In the genomic region with DNA sequence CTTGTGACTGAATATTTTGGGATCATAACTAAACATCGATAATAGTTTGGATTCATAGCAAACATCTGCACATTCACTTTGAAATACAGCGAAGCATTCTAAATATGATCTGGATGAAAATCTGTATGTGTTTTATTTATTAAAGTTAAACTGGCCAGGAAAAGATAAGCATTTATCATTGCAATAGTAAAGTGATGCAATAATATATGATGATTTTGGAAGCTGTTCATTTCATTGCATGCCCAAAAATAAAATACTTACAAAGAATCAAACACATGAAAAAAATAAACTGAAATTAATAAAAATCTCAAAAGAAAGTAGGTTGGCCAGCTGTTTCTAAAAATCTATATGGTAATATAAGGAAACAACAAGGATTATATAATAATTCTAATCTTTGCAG, we compare ENCODE assay signal across 25 cellular contexts. TPM values are rescaled to one million over a fixed set of nuclear protein-coding genes. Genes with fewer than 3 reads are reported as not detected.
DNase-seq lines count a peak whose midpoint lies in the region; ATAC-seq, FAIRE-seq and TF ChIP-seq lines count a peak whose summit lies in the region.
"Had no signal": no experiment of that assay in that cellular context is flagged by ENCODE, and none has a peak within 500 bp of the region (broad histone marks: within the 10 kb centered on the region; RNA-seq: fewer than 3 reads in every experiment).

No MANE protein-coding gene starts in this region.

- CTCF ChIA-PET in mammary epithelial cell (lab: Charles Lee; ENCODE audit: low non-redundant PET), result no interaction called here

- H3K36me3 ChIP-seq in ascending aorta (no peaks in the 10 kb centered on the region), kidney (ENCODE audit: control insufficient read depth in 1 of 2, insufficient read depth in 2 of 2, low read length in 2 of 2) (no peaks in the 10 kb centered on the region), smooth muscle cell (ENCODE audit: low read depth) (no peaks in the 10 kb centered on the region), mammary epithelial cell (ENCODE audit: insufficient read depth, low read length) (no peaks in the 10 kb centered on the region)
- H3K36me3 ChIP-seq: prostate gland had no signal

- no peak overlapping the region for H3K4me2 ChIP-seq in smooth muscle cell
- no peak overlapping the region for H3K4me2 ChIP-seq in mammary epithelial cell (ENCODE audit: insufficient read depth, low read depth, low read length)

- H2AFZ ChIP-seq in smooth muscle cell (ENCODE audit: low read depth) (no peak overlapping the region), mammary epithelial cell (ENCODE audit: low read depth, low read length) (no peak overlapping the region)

- H3K4me3 ChIP-seq in ascending aorta (no peak overlapping the region), kidney (ENCODE audit: low read length in 2 of 2) (no peak overlapping the region), smooth muscle cell (peak overlapping the region; percentile 77), mammary epithelial cell (replicated peaks in 1 of 3; ENCODE audit: insufficient read depth in 1 of 3, low read depth in 2 of 3, low read length in 3 of 3) (no peak overlapping the region)
- H3K4me3 ChIP-seq: GM12878, prostate gland had no signal

- peaks cover 44% of the 10 kb centered on the region for H3K4me1 Mint-ChIP-seq in HFFc6 (ENCODE audit: low read depth)

- intact Hi-C loops in ascending aorta (cut with DNase I), result loop anchor here (5.0 kb wide), 2 partner anchors 152 to 403 kb away; a partner anchor contains a TSS
- intact Hi-C loops in kidney (cut with DNase I), result no loop called here
- intact Hi-C loops in mammary epithelial cell (cut with micrococcal nuclease), result loop anchor here (10.0 kb wide), 2 partner anchors 174 to 384 kb away; no protein-coding TSS in a partner anchor

- BruUV-seq in mammary epithelial cell (replicated peaks; lab: Mats Ljungman, UMichigan), result no TSS peak

- TF ChIP-seq CTCF in HFFc6 (IDR thresholded peaks at IDR 0.05) (no peak), ascending aorta (IDR thresholded peaks at IDR 0.05) (no peak), kidney (IDR thresholded peaks at IDR 0.05; ENCODE audit: borderline replicate concordance, extremely low read depth, insufficient read depth) (no peak), smooth muscle cell (IDR thresholded peaks at IDR 0.05; ENCODE audit: borderline replicate concordance, insufficient read depth, poor library complexity, severe bottlenecking) (no peak), mammary epithelial cell (conservative IDR thresholded peaks at IDR 0.05 in 1 of 2, IDR thresholded peaks at IDR 0.05 in 1 of 2; ENCODE audit: extremely low read depth in 1 of 2, insufficient read depth in 1 of 2, low read depth in 1 of 2, low read length in 2 of 2) (no peak)

- peaks cover 1% of the 10 kb centered on the region for H3K27me3 Mint-ChIP-seq in HFFc6 (ENCODE audit: insufficient read depth)

- H3K27ac ChIP-seq in ascending aorta (peak overlapping the region; percentile 94 to 98), kidney (ENCODE audit: low read depth in 2 of 2, low read length in 2 of 2) (no peak overlapping the region), smooth muscle cell (ENCODE audit: low read depth) (no peak overlapping the region), mammary epithelial cell (ENCODE audit: insufficient read depth, low read depth, low read length) (no peak overlapping the region)

- 0 out of 2 replicates have a peak overlapping the region, but pooled peaks have one; percentile 47 for H3K27ac Mint-ChIP-seq in HFFc6
- H3K27ac Mint-ChIP-seq: activated CD4-positive, alpha-beta T cell treated with anti-CD3 and anti-CD28 coated beads for 36 hours; natural killer cell; T-cell had no signal

- no peak for ATAC-seq in HG03159 (IDR thresholded peaks at IDR 0.05; ENCODE audit: unreplicated experiment)
- ATAC-seq: activated CD4-positive, alpha-beta T cell treated with anti-CD3 and anti-CD28 coated beads for 36 hours; GM12878; left cardiac atrium; natural killer cell; stimulated activated effector memory CD8-positive, alpha-beta T cell treated with anti-CD3 and anti-CD28 coated beads, Interleukin-12 subunit alpha, Interleukin-12 subunit beta, amount 100 ng/mL, for 72 hours; T-cell had no signal

- dilution Hi-C loops in mammary epithelial cell (cut with HindIII; ENCODE audit: low sequenced_read_pairs), result no loop called here

- H3K9ac ChIP-seq in kidney (ENCODE audit: low read length in 2 of 2) (no peak overlapping the region), smooth muscle cell (ENCODE audit: low read depth) (no peak overlapping the region), mammary epithelial cell (ENCODE audit: insufficient read depth, low read length) (no peak overlapping the region)

- H4K20me1 ChIP-seq in smooth muscle cell (ENCODE audit: low read depth) (no peaks in the 10 kb centered on the region), mammary epithelial cell (ENCODE audit: insufficient read depth, low read length) (no peaks in the 10 kb centered on the region)

- H3K9me3 ChIP-seq in ascending aorta (no peaks in the 10 kb centered on the region), kidney (ENCODE audit: control insufficient read depth in 1 of 2, low read length in 2 of 2) (no peaks in the 10 kb centered on the region), smooth muscle cell (replicated peaks; ENCODE audit: low read depth) (no peaks in the 10 kb centered on the region), mammary epithelial cell (replicated peaks; ENCODE audit: insufficient read depth, low read length) (no peaks in the 10 kb centered on the region)
- H3K9me3 ChIP-seq: prostate gland had no signal

- H3F3A ChIP-seq in smooth muscle cell (ENCODE audit: low read depth), result no peaks in the 10 kb centered on the region

- H3K4me3 Mint-ChIP-seq in HFFc6, result peak overlapping the region; percentile 61

- no peaks in the 10 kb centered on the region for H3K36me3 Mint-ChIP-seq in HFFc6 (ENCODE audit: low read depth)
- H3K36me3 Mint-ChIP-seq: T-cell had no signal

- in situ Hi-C loops in mammary epithelial cell (cut with MboI; ENCODE audit: low sequenced_read_pairs in 2 of 2), result no loop called here

- peak; percentile 38 for FAIRE-seq in kidney (lab: Jason Lieb, UNC)
- FAIRE-seq: astrocyte, GM12878, urothelium cell line had no signal

- no peak for DNase-seq in HFFc6
- DNase-seq in ascending aorta (ENCODE audit: low spot score in 2 of 2), result no peak
- DNase-seq in kidney, result no peak
- no peak for DNase-seq in smooth muscle cell (lab: John Stamatoyannopoulos, UW; ENCODE audit: unreplicated experiment)
- DNase-seq in cerebellar cortex (ENCODE audit: low spot score), result no peak
- DNase-seq in mammary epithelial cell, result no peak
- DNase-seq: activated CD4-positive, alpha-beta T cell treated with anti-CD3 and anti-CD28 coated beads for 36 hours; activated naive CD4-positive, alpha-beta T cell treated with anti-CD3 and anti-CD28 coated beads, Interleukin-2, amount 50 U/mL, for 16 hours; DMS79; effector CD4-positive, alpha-beta T cell; left cardiac atrium; natural killer cell; NCI-H1105; NCI-H2029 treated with DMSO at 0.1 percent for 48 hours; NCI-H345; OCI-M1; Right ventricle myocardium superior; stimulated activated CD4-positive, alpha-beta T cell treated with anti-CD3 and anti-CD28 coated beads, Interleukin-1b, Interleukin-23, amount 100 ng/mL, for 48 hours; T-cell had no signal

- H3K9me3 Mint-ChIP-seq in HFFc6, result no peaks in the 10 kb centered on the region
- H3K9me3 Mint-ChIP-seq: natural killer cell; stimulated activated effector memory CD8-positive, alpha-beta T cell treated with anti-CD3 and anti-CD28 coated beads, Interleukin-12 subunit alpha, Interleukin-12 subunit beta, amount 100 ng/mL, for 72 hours; T-cell had no signal

- 97% methylated on average over 2 of the region's 2 CpGs for WGBS in smooth muscle cell (ENCODE audit: low lambda C conversion rate)
- WGBS in mammary epithelial cell (ENCODE audit: low coverage, missing lambda C conversion rate), result 100% methylated on average over 2 of the region's 2 CpGs

- peaks cover 14% of the 10 kb centered on the region for H3K79me2 ChIP-seq in smooth muscle cell (ENCODE audit: low read depth)
- H3K79me2 ChIP-seq in mammary epithelial cell (ENCODE audit: insufficient read depth, low read length), result peaks cover 19% of the 10 kb centered on the region

- H3K4me1 ChIP-seq in ascending aorta (peaks cover 0 to 12% of the 10 kb centered on the region in 2 donors), kidney (ENCODE audit: control insufficient read depth in 1 of 2, insufficient read depth in 1 of 2, low read depth in 1 of 2, low read length in 2 of 2) (peaks cover 0 to 4% of the 10 kb centered on the region in 2 donors), smooth muscle cell (ENCODE audit: low read depth) (peaks cover 16% of the 10 kb centered on the region), mammary epithelial cell (ENCODE audit: insufficient read depth, low read length) (peaks cover 13% of the 10 kb centered on the region)
- H3K4me1 ChIP-seq: prostate gland had no signal

- H3K27me3 ChIP-seq in ascending aorta (no peaks in the 10 kb centered on the region), smooth muscle cell (ENCODE audit: low read depth) (no peaks in the 10 kb centered on the region), mammary epithelial cell (ENCODE audit: insufficient read depth, low read length) (no peaks in the 10 kb centered on the region)

RNA-seq across cellular contexts. Expression of a gene that starts 1.9 kb away (rescaled TPM):
- total RNA-seq in HFFc6 (2021; fragmentation: NEBNext Ultra II Directional; extraction: Animal tissue kit (Norgen Biotek cat#: 25700)), result 10 to 100 TPM in 4 of 6 experiments, 1 to 10 TPM in 2; 8.3 to 13.4 (median 12.5) TPM
- total RNA-seq in ascending aorta (14.9 TPM), kidney (9.1 TPM), smooth muscle cell (8.6 and 18.0 TPM in 2 replicates), mammary epithelial cell (10 to 100 TPM in 1 of 2 donors, 1 to 10 TPM in 1; 7.9 to 19.0 TPM)
- polyA plus RNA-seq in kidney (ENCODE audit: insufficient read depth, low read depth, low replicate concordance) (2.6 TPM), smooth muscle cell (3.3 and 5.4 TPM in 2 replicates), mammary epithelial cell (2.6 TPM)
- 1.6 TPM for polyA minus RNA-seq in mammary epithelial cell
- total RNA-seq: GM12878, natural killer cell had no signal

Comparison
In these comparisons a context has a peak if more than half of its experiments do, and no peak if none do; other contexts are left out.
1. H3K27ac ChIP-seq: peak in ascending aorta (2 of 2); none in kidney (0 of 2), smooth muscle cell (single experiment) and mammary epithelial cell (single experiment).